Comparison of ENCODE assay signal across 9 cellular contexts in the genomic region with DNA sequence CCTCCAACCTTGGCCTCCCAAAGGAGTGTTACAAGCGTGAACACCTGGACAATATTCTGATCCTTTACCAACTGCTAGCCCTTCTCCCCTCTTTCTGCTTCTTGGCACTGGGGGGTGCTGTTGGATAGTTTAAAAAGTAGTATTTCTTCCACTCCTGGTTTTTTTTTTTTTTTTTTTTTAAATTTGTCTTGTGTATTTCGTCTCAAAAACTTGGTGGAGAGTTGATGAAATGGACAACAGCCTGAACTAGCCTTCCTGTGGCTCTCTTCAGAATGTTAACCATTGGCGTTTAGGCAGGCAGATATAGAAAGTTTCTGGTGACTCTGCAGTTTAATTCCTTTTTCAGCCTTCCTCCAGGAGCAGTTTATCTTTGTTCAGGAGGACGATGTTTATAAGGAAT.
DNase-seq lines count a peak whose midpoint lies in the region; ATAC-seq, FAIRE-seq and TF ChIP-seq lines count a peak whose summit lies in the region.
"Had no signal": no experiment of that assay in that cellular context is flagged by ENCODE, and none has a peak within 500 bp of the region (broad histone marks: within the 10 kb centered on the region; RNA-seq: fewer than 3 reads in every experiment).

No MANE protein-coding gene starts in this region.

- no peaks in the 10 kb centered on the region for H4K20me1 ChIP-seq in HepG2 (ENCODE audit: insufficient read depth, low read length)

- TF ChIP-seq RAD21 in HepG2 (CRISPR knock-in tag; IDR thresholded peaks at IDR 0.05) = 0 out of 2 replicates have a peak, but pooled peaks have one; percentile 37

- no peaks in the 10 kb centered on the region for H3K36me3 ChIP-seq in HepG2 (replicated peaks in 1 of 2; ENCODE audit: control insufficient read depth in 1 of 2, insufficient read depth in 2 of 2, low read length in 2 of 2)

- no peaks in the 10 kb centered on the region for H3K9me3 ChIP-seq in HepG2 (ENCODE audit: low read length)

- in situ Hi-C loops in G401 (cut with HindIII; ENCODE audit: low sequenced_read_pairs) (no loop called here), HepG2 (cut with HindIII; ENCODE audit: extremely low pct_ligation_motif_present, low pct_unique_long_range_greater_than_20kb) (loop anchor here (10.0 kb wide), 4 partner anchors 610 to 1530 kb away; a partner anchor contains a TSS)

- TF ChIP-seq CTCF in 22Rv1 (IDR thresholded peaks at IDR 0.05) (peak; percentile 56), cardiac fibroblast (IDR thresholded peaks at IDR 0.05; ENCODE audit: low read depth, low read length) (peak; percentile 62), HepG2 (CRISPR knock-in tag; IDR thresholded peaks at IDR 0.05) (peak; percentile 64)

- peaks cover 7% of the 10 kb centered on the region; the same call in 1 of the 2 replicates for H3K4me1 ChIP-seq in HepG2 (ENCODE audit: insufficient read depth, low read length)

- no peak overlapping the region for H2AFZ ChIP-seq in HepG2 (ENCODE audit: low read length)

- ATAC-seq in HepG2 = peak; percentile 57; the same call in 2 of the 3 replicates
- ATAC-seq in GM21576 (IDR thresholded peaks at IDR 0.05; ENCODE audit: unreplicated experiment) = no peak

- intact Hi-C loops in HepG2 (cut with micrococcal nuclease; ENCODE audit: unreplicated experiment) = loop anchor here (1.0 to 2.0 kb wide), 2 partner anchors 53 to 1300 kb away; no protein-coding TSS in a partner anchor

- H3K27ac ChIP-seq in 22Rv1 = no peak overlapping the region
- H3K27ac ChIP-seq in HepG2 (ENCODE audit: extremely low read length, insufficient read depth, low read length) = no peak overlapping the region

- FAIRE-seq in HepG2 (lab: Jason Lieb, UNC) = peak; percentile 61
- FAIRE-seq: colon had no signal

- H3K4me2 ChIP-seq in HepG2 (ENCODE audit: low read depth, low read length) = no peak overlapping the region

- POLR2A ChIA-PET in HepG2 (lab: Yijun Ruan, JAX) = no interaction called here

- TF ChIP-seq EP300 in HepG2 (IDR thresholded peaks at IDR 0.05; ENCODE audit: low read depth in 2 of 2, low read length in 2 of 2) (no peak), HepG2 (CRISPR knock-in tag; IDR thresholded peaks at IDR 0.05; ENCODE audit: borderline replicate concordance) (no peak)

- H3K4me3 ChIP-seq in cardiac fibroblast (replicated peaks in 1 of 2; ENCODE audit: low read depth in 2 of 2, low read length in 2 of 2) = no peak overlapping the region
- no peak overlapping the region for H3K4me3 ChIP-seq in HepG2 (replicated peaks in 1 of 3; ENCODE audit: insufficient read depth in 1 of 3, low read depth in 2 of 3, low read length in 3 of 3)

- DNase-seq in G401 (ENCODE audit: low spot score) (peak; percentile 64), NCI-H2227 (lab: John Stamatoyannopoulos, UW; ENCODE audit: unreplicated experiment) (peak; percentile 41), cardiac fibroblast (ENCODE audit: low read depth in 2 of 2) (peak; percentile 72 to 73), HepG2 (ENCODE audit: low spot score) (no peak), ecto neural progenitor cell (ENCODE audit: low spot score) (no peak)
- no peak for DNase-seq in stimulated activated naive CD4-positive, alpha-beta T cell treated with Interleukin-2 at 50 U/mL for 16 hours (lab: John Stamatoyannopoulos, UW)

- CTCF ChIA-PET in HepG2 (lab: Yijun Ruan, JAX; ENCODE audit: low intra/inter-chr PET ratio, low total read pairs) = interaction anchor here (1.4 to 1.6 kb wide), 3 partner anchors 53 to 1300 kb away, joined by 3 to 9 read pairs (median 4); no protein-coding TSS in a partner anchor

- no peak overlapping the region for H3K9ac ChIP-seq in HepG2 (ENCODE audit: insufficient read depth, low read depth, low read length)

- TF ChIP-seq POLR2A in HepG2 (IDR thresholded peaks at IDR 0.05; ENCODE audit: insufficient read depth in 1 of 2, low read depth in 2 of 2, low read length in 2 of 2) = no peak

- BruUV-seq in HepG2 (replicated peaks; lab: Mats Ljungman, UMichigan) = no TSS peak

- 9% methylated on average over 4 of the region's 4 CpGs for WGBS in HepG2 (ENCODE audit: low lambda C conversion rate)

- no peaks in the 10 kb centered on the region for H3K79me2 ChIP-seq in HepG2 (ENCODE audit: insufficient read depth, low read length)

- H3K27me3 ChIP-seq in HepG2 (ENCODE audit: control insufficient read depth in 1 of 2, insufficient read depth in 2 of 2, low read length in 2 of 2) = no peaks in the 10 kb centered on the region; a peak in 1 of 5 replicates

TF ChIP-seq in HepG2, 621 proteins besides CTCF, POLR2A, EP300 and RAD21:
- TF ChIP-seq ZNF282 (IDR thresholded peaks at IDR 0.05; ENCODE audit: partially characterized antibody) (no peak), ZNF737 (CRISPR knock-in tag; IDR thresholded peaks at IDR 0.05; ENCODE audit: borderline replicate concordance) (no peak), ZNF317 (CRISPR knock-in tag; IDR thresholded peaks at IDR 0.05) (no peak), HNRNPUL1 (IDR thresholded peaks at IDR 0.05; ENCODE audit: low read depth, low read length) (no peak), SMC3 (IDR thresholded peaks at IDR 0.05; ENCODE audit: low read length) (peak; percentile 69), STAG1 (CRISPR knock-in tag; IDR thresholded peaks at IDR 0.05) (peak; percentile 75)
- TF ChIP-seq, protein P1, sequence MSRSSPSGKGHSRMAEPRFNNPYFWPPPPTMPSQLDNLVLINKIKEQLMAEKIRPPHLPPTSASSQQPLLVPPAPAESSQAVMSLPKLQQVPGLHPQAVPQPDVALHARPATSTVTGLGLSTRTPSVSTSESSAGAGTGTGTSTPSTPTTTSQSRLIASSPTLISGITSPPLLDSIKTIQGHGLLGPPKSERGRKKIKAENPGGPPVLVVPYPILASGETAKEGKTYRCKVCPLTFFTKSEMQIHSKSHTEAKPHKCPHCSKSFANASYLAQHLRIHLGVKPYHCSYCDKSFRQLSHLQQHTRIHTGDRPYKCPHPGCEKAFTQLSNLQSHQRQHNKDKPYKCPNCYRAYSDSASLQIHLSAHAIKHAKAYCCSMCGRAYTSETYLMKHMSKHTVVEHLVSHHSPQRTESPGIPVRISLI (CRISPR knock-in tag; IDR thresholded peaks at IDR 0.05; ENCODE audit: borderline replicate concordance) = peak; percentile 78
- TF ChIP-seq, protein P2, sequence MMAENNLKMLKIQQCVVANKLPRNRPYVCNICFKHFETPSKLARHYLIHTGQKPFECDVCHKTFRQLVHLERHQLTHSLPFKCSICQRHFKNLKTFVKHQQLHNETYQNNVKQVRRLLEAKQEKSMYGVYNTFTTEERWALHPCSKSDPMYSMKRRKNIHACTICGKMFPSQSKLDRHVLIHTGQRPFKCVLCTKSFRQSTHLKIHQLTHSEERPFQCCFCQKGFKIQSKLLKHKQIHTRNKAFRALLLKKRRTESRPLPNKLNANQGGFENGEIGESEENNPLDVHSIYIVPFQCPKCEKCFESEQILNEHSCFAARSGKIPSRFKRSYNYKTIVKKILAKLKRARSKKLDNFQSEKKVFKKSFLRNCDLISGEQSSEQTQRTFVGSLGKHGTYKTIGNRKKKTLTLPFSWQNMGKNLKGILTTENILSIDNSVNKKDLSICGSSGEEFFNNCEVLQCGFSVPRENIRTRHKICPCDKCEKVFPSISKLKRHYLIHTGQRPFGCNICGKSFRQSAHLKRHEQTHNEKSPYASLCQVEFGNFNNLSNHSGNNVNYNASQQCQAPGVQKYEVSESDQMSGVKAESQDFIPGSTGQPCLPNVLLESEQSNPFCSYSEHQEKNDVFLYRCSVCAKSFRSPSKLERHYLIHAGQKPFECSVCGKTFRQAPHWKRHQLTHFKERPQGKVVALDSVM (CRISPR knock-in tag; IDR thresholded peaks at IDR 0.05) = peak; percentile 38; the same call in 1 of the 2 replicates
TF ChIP-seq in HepG2: peak in this region for 4.

Comparison
In these comparisons a context has a peak if more than half of its experiments do, and no peak if none do; other contexts are left out.
1. DNase-seq: peak in G401 (single experiment), NCI-H2227 (single experiment) and cardiac fibroblast (2 of 2); none in HepG2 (single experiment), ecto neural progenitor cell (single experiment) and stimulated activated naive CD4-positive, alpha-beta T cell treated with Interleukin-2 at 50 U/mL for 16 hours (single experiment).
2. Peak in every context shown above with its lines, with median percentiles within 50 percentile points of each other: CTCF ChIP-seq.